In the genomic region with DNA sequence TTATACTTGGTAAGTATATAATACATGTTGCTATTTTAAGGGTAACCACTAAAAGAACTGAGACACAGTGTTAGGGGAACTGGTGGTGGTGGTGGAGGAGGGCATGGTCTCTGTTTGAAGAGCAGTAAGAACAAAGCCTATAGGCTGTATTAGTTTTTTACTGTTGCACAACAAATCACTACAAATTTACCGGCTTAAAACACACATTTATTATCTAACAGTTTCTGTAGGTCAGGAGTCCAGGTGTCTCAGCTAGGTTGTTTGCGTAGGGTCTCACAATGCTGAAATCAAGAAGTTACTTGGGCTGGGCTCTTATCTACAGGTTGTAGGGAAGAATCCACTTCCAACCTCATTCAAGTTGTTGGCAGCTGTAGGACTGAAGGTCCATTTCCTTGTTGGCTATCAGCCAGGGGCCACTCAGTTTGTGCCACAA, we compare ENCODE assay signal across 1 cellular context.
TF ChIP-seq lines count a peak whose summit lies in the region.

No MANE protein-coding gene starts in this region.

TF ChIP-seq in HepG2, 621 proteins besides CTCF, POLR2A, EP300 and RAD21 (continued from another document):
- TF ChIP-seq, protein P1, sequence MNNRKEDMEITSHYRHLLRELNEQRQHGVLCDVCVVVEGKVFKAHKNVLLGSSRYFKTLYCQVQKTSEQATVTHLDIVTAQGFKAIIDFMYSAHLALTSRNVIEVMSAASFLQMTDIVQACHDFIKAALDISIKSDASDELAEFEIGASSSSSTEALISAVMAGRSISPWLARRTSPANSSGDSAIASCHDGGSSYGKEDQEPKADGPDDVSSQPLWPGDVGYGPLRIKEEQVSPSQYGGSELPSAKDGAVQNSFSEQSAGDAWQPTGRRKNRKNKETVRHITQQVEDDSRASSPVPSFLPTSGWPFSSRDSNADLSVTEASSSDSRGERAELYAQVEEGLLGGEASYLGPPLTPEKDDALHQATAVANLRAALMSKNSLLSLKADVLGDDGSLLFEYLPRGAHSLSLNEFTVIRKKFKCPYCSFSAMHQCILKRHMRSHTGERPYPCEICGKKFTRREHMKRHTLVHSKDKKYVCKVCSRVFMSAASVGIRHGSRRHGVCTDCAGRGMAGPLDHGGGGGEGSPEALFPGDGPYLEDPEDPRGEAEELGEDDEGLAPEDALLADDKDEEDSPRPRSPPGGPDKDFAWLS (CRISPR knock-in tag; IDR thresholded peaks at IDR 0.05; ENCODE audit: borderline replicate concordance): no peak
- no peak for TF ChIP-seq ZNF546 (CRISPR knock-in tag; conservative IDR thresholded peaks at IDR 0.05)
- no peak for TF ChIP-seq ZNF75D (CRISPR knock-in tag; IDR thresholded peaks at IDR 0.05; ENCODE audit: borderline replicate concordance)
- TF ChIP-seq ELF3 (CRISPR knock-in tag; IDR thresholded peaks at IDR 0.05): peak; percentile 43; the same call in 1 of the 2 replicates
- no peak for TF ChIP-seq ZNF354B (CRISPR knock-in tag; IDR thresholded peaks at IDR 0.05)
- TF ChIP-seq, protein P2, sequence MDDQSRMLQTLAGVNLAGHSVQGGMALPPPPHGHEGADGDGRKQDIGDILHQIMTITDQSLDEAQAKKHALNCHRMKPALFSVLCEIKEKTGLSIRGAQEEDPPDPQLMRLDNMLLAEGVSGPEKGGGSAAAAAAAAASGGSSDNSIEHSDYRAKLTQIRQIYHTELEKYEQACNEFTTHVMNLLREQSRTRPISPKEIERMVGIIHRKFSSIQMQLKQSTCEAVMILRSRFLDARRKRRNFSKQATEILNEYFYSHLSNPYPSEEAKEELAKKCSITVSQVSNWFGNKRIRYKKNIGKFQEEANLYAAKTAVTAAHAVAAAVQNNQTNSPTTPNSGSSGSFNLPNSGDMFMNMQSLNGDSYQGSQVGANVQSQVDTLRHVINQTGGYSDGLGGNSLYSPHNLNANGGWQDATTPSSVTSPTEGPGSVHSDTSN (CRISPR knock-in tag; IDR thresholded peaks at IDR 0.05; ENCODE audit: borderline replicate concordance): no peak
- TF ChIP-seq, protein P3, sequence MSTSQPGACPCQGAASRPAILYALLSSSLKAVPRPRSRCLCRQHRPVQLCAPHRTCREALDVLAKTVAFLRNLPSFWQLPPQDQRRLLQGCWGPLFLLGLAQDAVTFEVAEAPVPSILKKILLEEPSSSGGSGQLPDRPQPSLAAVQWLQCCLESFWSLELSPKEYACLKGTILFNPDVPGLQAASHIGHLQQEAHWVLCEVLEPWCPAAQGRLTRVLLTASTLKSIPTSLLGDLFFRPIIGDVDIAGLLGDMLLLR (CRISPR knock-in tag; IDR thresholded peaks at IDR 0.05): no peak
- TF ChIP-seq ZNF558 (CRISPR knock-in tag; IDR thresholded peaks at IDR 0.05; ENCODE audit: borderline replicate concordance): no peak
- TF ChIP-seq HOXA9 (CRISPR knock-in tag; IDR thresholded peaks at IDR 0.05; ENCODE audit: borderline replicate concordance): no peak
- no peak for TF ChIP-seq SOX6 (IDR thresholded peaks at IDR 0.05)
- peak; percentile 83 for TF ChIP-seq SOX6 (CRISPR knock-in tag; IDR thresholded peaks at IDR 0.05)
- TF ChIP-seq, protein P4, sequence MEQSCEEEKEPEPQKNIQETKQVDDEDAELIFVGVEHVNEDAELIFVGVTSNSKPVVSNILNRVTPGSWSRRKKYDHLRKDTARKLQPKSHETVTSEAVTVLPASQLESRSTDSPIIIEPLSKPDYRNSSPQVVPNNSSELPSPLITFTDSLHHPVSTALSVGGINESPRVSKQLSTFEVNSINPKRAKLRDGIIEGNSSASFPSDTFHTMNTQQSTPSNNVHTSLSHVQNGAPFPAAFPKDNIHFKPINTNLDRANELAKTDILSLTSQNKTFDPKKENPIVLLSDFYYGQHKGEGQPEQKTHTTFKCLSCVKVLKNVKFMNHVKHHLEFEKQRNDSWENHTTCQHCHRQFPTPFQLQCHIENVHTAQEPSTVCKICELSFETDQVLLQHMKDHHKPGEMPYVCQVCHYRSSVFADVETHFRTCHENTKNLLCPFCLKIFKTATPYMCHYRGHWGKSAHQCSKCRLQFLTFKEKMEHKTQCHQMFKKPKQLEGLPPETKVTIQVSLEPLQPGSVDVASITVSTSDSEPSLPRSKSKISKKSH (CRISPR knock-in tag; IDR thresholded peaks at IDR 0.05; ENCODE audit: borderline replicate concordance): no peak
- no peak for TF ChIP-seq DNMT3B (CRISPR knock-in tag; conservative IDR thresholded peaks at IDR 0.05)
- TF ChIP-seq ZNF33B (CRISPR knock-in tag; IDR thresholded peaks at IDR 0.05): no peak
- TF ChIP-seq, protein P5, sequence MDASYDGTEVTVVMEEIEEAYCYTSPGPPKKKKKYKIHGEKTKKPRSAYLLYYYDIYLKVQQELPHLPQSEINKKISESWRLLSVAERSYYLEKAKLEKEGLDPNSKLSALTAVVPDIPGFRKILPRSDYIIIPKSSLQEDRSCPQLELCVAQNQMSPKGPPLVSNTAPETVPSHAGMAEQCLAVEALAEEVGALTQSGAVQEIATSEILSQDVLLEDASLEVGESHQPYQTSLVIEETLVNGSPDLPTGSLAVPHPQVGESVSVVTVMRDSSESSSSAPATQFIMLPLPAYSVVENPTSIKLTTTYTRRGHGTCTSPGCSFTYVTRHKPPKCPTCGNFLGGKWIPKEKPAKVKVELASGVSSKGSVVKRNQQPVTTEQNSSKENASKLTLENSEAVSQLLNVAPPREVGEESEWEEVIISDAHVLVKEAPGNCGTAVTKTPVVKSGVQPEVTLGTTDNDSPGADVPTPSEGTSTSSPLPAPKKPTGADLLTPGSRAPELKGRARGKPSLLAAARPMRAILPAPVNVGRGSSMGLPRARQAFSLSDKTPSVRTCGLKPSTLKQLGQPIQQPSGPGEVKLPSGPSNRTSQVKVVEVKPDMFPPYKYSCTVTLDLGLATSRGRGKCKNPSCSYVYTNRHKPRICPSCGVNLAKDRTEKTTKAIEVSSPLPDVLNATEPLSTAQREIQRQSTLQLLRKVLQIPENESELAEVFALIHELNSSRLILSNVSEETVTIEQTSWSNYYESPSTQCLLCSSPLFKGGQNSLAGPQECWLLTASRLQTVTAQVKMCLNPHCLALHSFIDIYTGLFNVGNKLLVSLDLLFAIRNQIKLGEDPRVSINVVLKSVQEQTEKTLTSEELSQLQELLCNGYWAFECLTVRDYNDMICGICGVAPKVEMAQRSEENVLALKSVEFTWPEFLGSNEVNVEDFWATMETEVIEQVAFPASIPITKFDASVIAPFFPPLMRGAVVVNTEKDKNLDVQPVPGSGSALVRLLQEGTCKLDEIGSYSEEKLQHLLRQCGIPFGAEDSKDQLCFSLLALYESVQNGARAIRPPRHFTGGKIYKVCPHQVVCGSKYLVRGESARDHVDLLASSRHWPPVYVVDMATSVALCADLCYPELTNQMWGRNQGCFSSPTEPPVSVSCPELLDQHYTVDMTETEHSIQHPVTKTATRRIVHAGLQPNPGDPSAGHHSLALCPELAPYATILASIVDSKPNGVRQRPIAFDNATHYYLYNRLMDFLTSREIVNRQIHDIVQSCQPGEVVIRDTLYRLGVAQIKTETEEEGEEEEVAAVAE (CRISPR knock-in tag; IDR thresholded peaks at IDR 0.05; ENCODE audit: borderline replicate concordance): peak; percentile 89
- TF ChIP-seq, protein P6, sequence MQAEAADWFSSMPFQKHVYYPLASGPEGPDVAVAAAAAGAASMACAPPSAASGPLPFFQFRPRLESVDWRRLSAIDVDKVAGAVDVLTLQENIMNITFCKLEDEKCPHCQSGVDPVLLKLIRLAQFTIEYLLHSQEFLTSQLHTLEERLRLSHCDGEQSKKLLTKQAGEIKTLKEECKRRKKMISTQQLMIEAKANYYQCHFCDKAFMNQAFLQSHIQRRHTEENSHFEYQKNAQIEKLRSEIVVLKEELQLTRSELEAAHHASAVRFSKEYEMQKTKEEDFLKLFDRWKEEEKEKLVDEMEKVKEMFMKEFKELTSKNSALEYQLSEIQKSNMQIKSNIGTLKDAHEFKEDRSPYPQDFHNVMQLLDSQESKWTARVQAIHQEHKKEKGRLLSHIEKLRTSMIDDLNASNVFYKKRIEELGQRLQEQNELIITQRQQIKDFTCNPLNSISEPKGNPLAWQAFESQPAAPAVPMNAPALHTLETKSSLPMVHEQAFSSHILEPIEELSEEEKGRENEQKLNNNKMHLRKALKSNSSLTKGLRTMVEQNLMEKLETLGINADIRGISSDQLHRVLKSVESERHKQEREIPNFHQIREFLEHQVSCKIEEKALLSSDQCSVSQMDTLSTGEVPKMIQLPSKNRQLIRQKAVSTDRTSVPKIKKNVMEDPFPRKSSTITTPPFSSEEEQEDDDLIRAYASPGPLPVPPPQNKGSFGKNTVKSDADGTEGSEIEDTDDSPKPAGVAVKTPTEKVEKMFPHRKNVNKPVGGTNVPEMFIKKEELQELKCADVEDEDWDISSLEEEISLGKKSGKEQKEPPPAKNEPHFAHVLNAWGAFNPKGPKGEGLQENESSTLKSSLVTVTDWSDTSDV (CRISPR knock-in tag; IDR thresholded peaks at IDR 0.05): no peak
- no peak; the same call in 1 of the 2 replicates for TF ChIP-seq EHMT2 (IDR thresholded peaks at IDR 0.05; ENCODE audit: borderline replicate concordance, low read depth, low read length)
- TF ChIP-seq TAF1 (CRISPR knock-in tag; IDR thresholded peaks at IDR 0.05): no peak
- TF ChIP-seq, protein P7, sequence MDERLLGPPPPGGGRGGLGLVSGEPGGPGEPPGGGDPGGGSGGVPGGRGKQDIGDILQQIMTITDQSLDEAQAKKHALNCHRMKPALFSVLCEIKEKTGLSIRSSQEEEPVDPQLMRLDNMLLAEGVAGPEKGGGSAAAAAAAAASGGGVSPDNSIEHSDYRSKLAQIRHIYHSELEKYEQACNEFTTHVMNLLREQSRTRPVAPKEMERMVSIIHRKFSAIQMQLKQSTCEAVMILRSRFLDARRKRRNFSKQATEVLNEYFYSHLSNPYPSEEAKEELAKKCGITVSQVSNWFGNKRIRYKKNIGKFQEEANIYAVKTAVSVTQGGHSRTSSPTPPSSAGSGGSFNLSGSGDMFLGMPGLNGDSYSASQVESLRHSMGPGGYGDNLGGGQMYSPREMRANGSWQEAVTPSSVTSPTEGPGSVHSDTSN (CRISPR knock-in tag; IDR thresholded peaks at IDR 0.05): no peak
- TF ChIP-seq, protein P8, sequence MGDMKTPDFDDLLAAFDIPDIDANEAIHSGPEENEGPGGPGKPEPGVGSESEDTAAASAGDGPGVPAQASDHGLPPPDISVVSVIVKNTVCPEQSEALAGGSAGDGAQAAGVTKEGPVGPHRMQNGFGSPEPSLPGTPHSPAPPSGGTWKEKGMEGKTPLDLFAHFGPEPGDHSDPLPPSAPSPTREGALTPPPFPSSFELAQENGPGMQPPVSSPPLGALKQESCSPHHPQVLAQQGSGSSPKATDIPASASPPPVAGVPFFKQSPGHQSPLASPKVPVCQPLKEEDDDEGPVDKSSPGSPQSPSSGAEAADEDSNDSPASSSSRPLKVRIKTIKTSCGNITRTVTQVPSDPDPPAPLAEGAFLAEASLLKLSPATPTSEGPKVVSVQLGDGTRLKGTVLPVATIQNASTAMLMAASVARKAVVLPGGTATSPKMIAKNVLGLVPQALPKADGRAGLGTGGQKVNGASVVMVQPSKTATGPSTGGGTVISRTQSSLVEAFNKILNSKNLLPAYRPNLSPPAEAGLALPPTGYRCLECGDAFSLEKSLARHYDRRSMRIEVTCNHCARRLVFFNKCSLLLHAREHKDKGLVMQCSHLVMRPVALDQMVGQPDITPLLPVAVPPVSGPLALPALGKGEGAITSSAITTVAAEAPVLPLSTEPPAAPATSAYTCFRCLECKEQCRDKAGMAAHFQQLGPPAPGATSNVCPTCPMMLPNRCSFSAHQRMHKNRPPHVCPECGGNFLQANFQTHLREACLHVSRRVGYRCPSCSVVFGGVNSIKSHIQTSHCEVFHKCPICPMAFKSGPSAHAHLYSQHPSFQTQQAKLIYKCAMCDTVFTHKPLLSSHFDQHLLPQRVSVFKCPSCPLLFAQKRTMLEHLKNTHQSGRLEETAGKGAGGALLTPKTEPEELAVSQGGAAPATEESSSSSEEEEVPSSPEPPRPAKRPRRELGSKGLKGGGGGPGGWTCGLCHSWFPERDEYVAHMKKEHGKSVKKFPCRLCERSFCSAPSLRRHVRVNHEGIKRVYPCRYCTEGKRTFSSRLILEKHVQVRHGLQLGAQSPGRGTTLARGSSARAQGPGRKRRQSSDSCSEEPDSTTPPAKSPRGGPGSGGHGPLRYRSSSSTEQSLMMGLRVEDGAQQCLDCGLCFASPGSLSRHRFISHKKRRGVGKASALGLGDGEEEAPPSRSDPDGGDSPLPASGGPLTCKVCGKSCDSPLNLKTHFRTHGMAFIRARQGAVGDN (CRISPR knock-in tag; IDR thresholded peaks at IDR 0.05): no peak
- TF ChIP-seq MBNL3 (CRISPR knock-in tag; conservative IDR thresholded peaks at IDR 0.05): no peak
- no peak for TF ChIP-seq FOXP1 (IDR thresholded peaks at IDR 0.05)
- TF ChIP-seq FOXP1 (CRISPR knock-in tag; IDR thresholded peaks at IDR 0.05): peak; percentile 23; the same call in 1 of the 2 replicates
- TF ChIP-seq MAFF (IDR thresholded peaks at IDR 0.05; ENCODE audit: low read depth, low read length): no peak
- TF ChIP-seq, protein P9, sequence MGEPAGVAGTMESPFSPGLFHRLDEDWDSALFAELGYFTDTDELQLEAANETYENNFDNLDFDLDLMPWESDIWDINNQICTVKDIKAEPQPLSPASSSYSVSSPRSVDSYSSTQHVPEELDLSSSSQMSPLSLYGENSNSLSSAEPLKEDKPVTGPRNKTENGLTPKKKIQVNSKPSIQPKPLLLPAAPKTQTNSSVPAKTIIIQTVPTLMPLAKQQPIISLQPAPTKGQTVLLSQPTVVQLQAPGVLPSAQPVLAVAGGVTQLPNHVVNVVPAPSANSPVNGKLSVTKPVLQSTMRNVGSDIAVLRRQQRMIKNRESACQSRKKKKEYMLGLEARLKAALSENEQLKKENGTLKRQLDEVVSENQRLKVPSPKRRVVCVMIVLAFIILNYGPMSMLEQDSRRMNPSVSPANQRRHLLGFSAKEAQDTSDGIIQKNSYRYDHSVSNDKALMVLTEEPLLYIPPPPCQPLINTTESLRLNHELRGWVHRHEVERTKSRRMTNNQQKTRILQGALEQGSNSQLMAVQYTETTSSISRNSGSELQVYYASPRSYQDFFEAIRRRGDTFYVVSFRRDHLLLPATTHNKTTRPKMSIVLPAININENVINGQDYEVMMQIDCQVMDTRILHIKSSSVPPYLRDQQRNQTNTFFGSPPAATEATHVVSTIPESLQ (CRISPR knock-in tag; conservative IDR thresholded peaks at IDR 0.05): no peak
- no peak for TF ChIP-seq CC2D1A (CRISPR knock-in tag; IDR thresholded peaks at IDR 0.05)
- TF ChIP-seq NBN (conservative IDR thresholded peaks at IDR 0.05): no peak
- TF ChIP-seq ZKSCAN1 (IDR thresholded peaks at IDR 0.05; ENCODE audit: low read length): no peak
- TF ChIP-seq ZNF292 (CRISPR knock-in tag; IDR thresholded peaks at IDR 0.05; ENCODE audit: borderline replicate concordance, low read depth): no peak
- TF ChIP-seq RFXAP (CRISPR knock-in tag; IDR thresholded peaks at IDR 0.05; ENCODE audit: borderline replicate concordance): no peak
- no peak for TF ChIP-seq HOXA3 (CRISPR knock-in tag; IDR thresholded peaks at IDR 0.05)
